ENCODE assay signal across 8 cellular contexts in genomic region chr16:643050-643368, GRCh38. TPM values are rescaled to one million over a fixed set of nuclear protein-coding genes. Genes with fewer than 3 reads are reported as not detected.
DNase-seq lines count a peak whose midpoint lies in the region; ATAC-seq and TF ChIP-seq lines count a peak whose summit lies in the region.

No MANE protein-coding gene starts in this region.

- H3K27ac ChIP-seq in heart left ventricle (peak overlapping the region; percentile 84 to 99 (median 94)), body of pancreas (peak overlapping the region; percentile 84 to 97 (median 91)), mesodermal cell (ENCODE audit: low read depth, low read length, severe bottlenecking) (no peak overlapping the region), upper lobe of right lung (peak overlapping the region; percentile 76)

- H3K27me3 ChIP-seq in heart left ventricle (no peaks in the 10 kb centered on the region), body of pancreas (no peaks in the 10 kb centered on the region), upper lobe of right lung (no peaks in the 10 kb centered on the region)

- no peaks in the 10 kb centered on the region for H3K9me3 ChIP-seq in heart left ventricle
- H3K9me3 ChIP-seq in body of pancreas = no peaks in the 10 kb centered on the region
- no peaks in the 10 kb centered on the region for H3K9me3 ChIP-seq in mesodermal cell (ENCODE audit: control insufficient read depth, low read length)
- no peaks in the 10 kb centered on the region for H3K9me3 ChIP-seq in upper lobe of right lung

- ATAC-seq in heart left ventricle (no peak), body of pancreas (no peak), upper lobe of right lung (no peak), GM21515 (IDR thresholded peaks at IDR 0.05; ENCODE audit: unreplicated experiment) (no peak)

- DNase-seq in heart left ventricle (no peak), cardiac septum (ENCODE audit: low spot score) (no peak), body of pancreas (peak in 1 of 4 donors; percentile 38), upper lobe of right lung (no peak), G401 (ENCODE audit: low spot score) (no peak), GM10266 (ENCODE audit: extremely low spot score) (no peak)

- intact Hi-C loops in heart left ventricle (cut with DNase I) (loop anchor here in 3 of 10 donors (2.0 to 10.0 kb wide), 2 partner anchors 54 to 58 kb away; no protein-coding TSS in a partner anchor), cardiac septum (cut with DNase I) (loop anchor here (5.0 kb wide), 1 partner anchor 56 kb away; no protein-coding TSS in a partner anchor), body of pancreas (cut with DNase I) (no loop called here), upper lobe of right lung (cut with DNase I) (no loop called here)

- TF ChIP-seq CTCF in heart left ventricle (IDR thresholded peaks at IDR 0.05) (no peak), body of pancreas (IDR thresholded peaks at IDR 0.05) (no peak), upper lobe of right lung (IDR thresholded peaks at IDR 0.05) (no peak), GM10266 (IDR thresholded peaks at IDR 0.05; ENCODE audit: control insufficient read depth, insufficient read depth, low read depth, missing control alignments) (no peak)

- in situ Hi-C loops in G401 (cut with HindIII; ENCODE audit: low sequenced_read_pairs) = no loop called here

- TF ChIP-seq POLR2A in heart left ventricle (IDR thresholded peaks at IDR 0.05) (no peak), body of pancreas (IDR thresholded peaks at IDR 0.05) (no peak)

- H3K4me1 ChIP-seq in heart left ventricle (peaks cover 0 to 68% (median 32%) of the 10 kb centered on the region in 12 donors), body of pancreas (peaks cover 74% of the 10 kb centered on the region), mesodermal cell (ENCODE audit: control insufficient read depth, insufficient read depth, low read length, poor library complexity, severe bottlenecking) (peaks cover 10% of the 10 kb centered on the region), upper lobe of right lung (peaks cover 28% of the 10 kb centered on the region)

- whole genome bisulfite sequencing in heart left ventricle, 4 donors = 54 to 74% (median 70%) methylated on average over 7 to 13 of the region's 13 CpGs
- 68 to 79% methylated on average over 4 to 8 of the region's 13 CpGs for WGBS in body of pancreas, 2 donors
- 92 to 94% methylated on average over 10 to 11 of the region's 13 CpGs for WGBS in mesodermal cell (ENCODE audit: insufficient coverage in 2 of 2), 2 experiments

- peak overlapping the region; percentile 59 to 94 (median 77) for H3K4me3 ChIP-seq in heart left ventricle
- no peak overlapping the region for H3K4me3 ChIP-seq in body of pancreas
- H3K4me3 ChIP-seq in mesodermal cell (ENCODE audit: extremely low read depth, insufficient read depth, low read length, poor library complexity, severe bottlenecking) = peak overlapping the region; percentile 56
- peak overlapping the region; percentile 71 for H3K4me3 ChIP-seq in upper lobe of right lung

- H3K36me3 ChIP-seq in heart left ventricle (peaks cover 0 to 3% (median 0%) of the 10 kb centered on the region in 9 donors), body of pancreas (replicated peaks in 1 of 2; ENCODE audit: insufficient read depth in 1 of 2, low read depth in 2 of 2) (no peaks in the 10 kb centered on the region), mesodermal cell (ENCODE audit: control insufficient read depth, insufficient read depth, low read length) (no peaks in the 10 kb centered on the region), upper lobe of right lung (no peaks in the 10 kb centered on the region)

RNA-seq across cellular contexts. Expression of gene MCRIP2, which starts 1.4 kb away (rescaled TPM):
- 100 to 1,000 TPM in 4 of 9 donors, 10 to 100 TPM in 5; 52.3 to 219 (median 89.5) TPM for total RNA-seq in heart left ventricle
- polyA plus RNA-seq in heart left ventricle = 100 to 1,000 TPM in 1 of 2 donors, 10 to 100 TPM in 1; 97.0 to 321 TPM
- total RNA-seq in cardiac septum = 90.3 TPM
- 10 to 100 TPM; 41.2 to 47.5 TPM for total RNA-seq in body of pancreas
- polyA plus RNA-seq in mesodermal cell (2013, experiment 1 of 2) = 11.1 TPM
- polyA plus RNA-seq in mesodermal cell (2013, experiment 2 of 2) = 11.5 TPM
- total RNA-seq in upper lobe of right lung = 57.9 TPM
- total RNA-seq in G401 (2014; rRNA removed; shearing (Covaris generic)) = 65.4 and 108 TPM in 2 replicates

RNA-seq across cellular contexts. Expression of gene WDR90, which starts 6.2 kb away (rescaled TPM):
- total RNA-seq in heart left ventricle (10 to 100 TPM in 2 of 9 donors, 1 to 10 TPM in 7; 3.7 to 17.4 (median 8.6) TPM), cardiac septum (13.9 TPM), body of pancreas (100 to 1,000 TPM in 1 of 2 donors, 10 to 100 TPM in 1; 15.8 to 111 TPM), upper lobe of right lung (23.2 TPM)
- 10 to 100 TPM in 1 of 2 donors, 1 to 10 TPM in 1; 5.1 to 10.9 TPM for polyA plus RNA-seq in heart left ventricle
- 19.9 TPM for polyA plus RNA-seq in mesodermal cell (2013, experiment 1 of 2)
- 18.6 TPM for polyA plus RNA-seq in mesodermal cell (2013, experiment 2 of 2)
- 25.0 and 39.8 TPM in 2 replicates for total RNA-seq in G401 (2014; rRNA removed; shearing (Covaris generic))

RNA-seq across cellular contexts. Expression of gene METTL26, which starts 6.9 kb away (rescaled TPM):
- total RNA-seq in heart left ventricle = 100 to 1,000 TPM in 2 of 9 donors, 10 to 100 TPM in 7; 39.6 to 187 (median 44.7) TPM
- polyA plus RNA-seq in heart left ventricle = 100 to 1,000 TPM; 101 to 165 TPM
- total RNA-seq in cardiac septum = 47.7 TPM
- total RNA-seq in body of pancreas = 100 to 1,000 TPM in 1 of 2 donors, 10 to 100 TPM in 1; 76.8 to 115 TPM
- 84.0 TPM for polyA plus RNA-seq in mesodermal cell (2013, experiment 1 of 2)
- polyA plus RNA-seq in mesodermal cell (2013, experiment 2 of 2) = 70.7 TPM
- 53.5 TPM for total RNA-seq in upper lobe of right lung
- 119 and 161 TPM in 2 replicates for total RNA-seq in G401 (2014; rRNA removed; shearing (Covaris generic))

RNA-seq across cellular contexts. Expression of gene WFIKKN1, which starts 12.2 kb away (rescaled TPM):
- total RNA-seq in heart left ventricle = 1 to 10 TPM in 1 of 9 donors, under 1 TPM in 8; 0.15 to 1.1 (median 0.25) TPM
- polyA plus RNA-seq in heart left ventricle = under 1 TPM; 0.30 to 0.51 TPM
- 0.40 TPM for total RNA-seq in cardiac septum
- total RNA-seq in body of pancreas = 1 to 10 TPM; 3.9 to 5.6 TPM
- 30.4 TPM for polyA plus RNA-seq in mesodermal cell (2013, experiment 1 of 2)
- polyA plus RNA-seq in mesodermal cell (2013, experiment 2 of 2) = 30.3 TPM
- 1.5 TPM for total RNA-seq in upper lobe of right lung
- 44.6 and 64.4 TPM in 2 replicates for total RNA-seq in G401 (2014; rRNA removed; shearing (Covaris generic))

RNA-seq across cellular contexts. Expression of gene RHOT2, which starts 24.9 kb away (rescaled TPM):
- total RNA-seq in heart left ventricle (100 to 1,000 TPM in 1 of 9 donors, 10 to 100 TPM in 8; 33.7 to 102 (median 83.5) TPM), cardiac septum (102 TPM), body of pancreas (10 to 100 TPM; 65.6 to 89.0 TPM), upper lobe of right lung (92.5 TPM)
- 100 to 1,000 TPM in 1 of 2 donors, 10 to 100 TPM in 1; 77.2 to 143 TPM for polyA plus RNA-seq in heart left ventricle
- polyA plus RNA-seq in mesodermal cell (2013, experiment 1 of 2) = 96.2 TPM
- 75.5 TPM for polyA plus RNA-seq in mesodermal cell (2013, experiment 2 of 2)
- 83.4 and 104 TPM in 2 replicates for total RNA-seq in G401 (2014; rRNA removed; shearing (Covaris generic))

Comparison
In these comparisons a context has a peak if more than half of its experiments do, and no peak if none do; other contexts are left out.
1. H3K4me3 ChIP-seq: peak in heart left ventricle (12 of 12), mesodermal cell (single experiment) and upper lobe of right lung (single experiment); none in body of pancreas (0 of 2).